Comparison of ENCODE assay signal across 9 cellular contexts in the genomic region with DNA sequence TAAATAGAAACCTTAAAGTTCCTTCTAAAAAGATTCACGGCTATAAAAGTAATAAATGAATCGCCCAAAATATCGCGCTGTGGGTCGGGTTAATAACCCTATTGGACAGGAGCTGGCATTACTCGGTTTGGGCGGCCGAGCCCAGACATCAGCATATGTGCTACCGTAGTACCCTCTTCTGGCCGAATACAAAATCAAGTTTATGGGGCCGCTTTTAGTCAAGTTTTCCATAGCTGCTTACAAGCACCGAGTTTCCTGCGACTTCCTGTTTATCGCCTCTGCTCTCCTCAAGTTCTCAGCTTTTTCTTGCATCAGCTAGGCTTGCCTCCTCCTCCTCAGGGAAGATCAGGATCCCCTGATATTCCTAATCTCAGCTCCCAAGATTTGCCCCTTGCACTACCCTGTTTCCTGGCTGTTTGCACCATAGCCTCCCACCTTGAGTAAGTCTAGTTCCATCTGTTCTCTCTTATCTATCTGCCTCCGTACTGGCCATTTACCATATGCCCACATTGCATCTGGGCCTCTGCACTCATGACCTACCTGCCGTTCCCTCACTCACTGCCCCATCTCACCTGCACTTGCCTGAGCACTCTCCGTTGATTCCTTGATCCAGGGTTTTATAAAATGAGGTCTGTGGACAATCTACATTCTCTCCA. TPM values are rescaled to one million over a fixed set of nuclear protein-coding genes. Genes with fewer than 3 reads are reported as not detected.
DNase-seq lines count a peak whose midpoint lies in the region; ATAC-seq, FAIRE-seq and TF ChIP-seq lines count a peak whose summit lies in the region.
"Had no signal": no experiment of that assay in that cellular context is flagged by ENCODE, and none has a peak within 500 bp of the region (broad histone marks: within the 10 kb centered on the region; RNA-seq: fewer than 3 reads in every experiment).

No MANE protein-coding gene starts in this region.

- peak; percentile 55 for ATAC-seq in HG02840 (IDR thresholded peaks at IDR 0.05; ENCODE audit: low FRiP score, unreplicated experiment)

- H3K4me3 ChIP-seq in kidney (ENCODE audit: low read length in 2 of 2), result no peak overlapping the region

- CTCF ChIA-PET in RWPE1 (lab: Yijun Ruan, JAX), result no interaction called here

- no peak overlapping the region for H3K27ac ChIP-seq in kidney (ENCODE audit: low read depth in 2 of 2, low read length in 2 of 2)
- H3K27ac ChIP-seq in RWPE1, result no peak overlapping the region

- no peaks in the 10 kb centered on the region for H3K4me1 ChIP-seq in kidney (ENCODE audit: control insufficient read depth in 1 of 2, insufficient read depth in 1 of 2, low read depth in 1 of 2, low read length in 2 of 2)

- DNase-seq in 8988T (peak; percentile 39), GM18507 (ENCODE audit: extremely low spot score, insufficient read length, low read depth) (peak; percentile 57), NCI-H524 (lab: John Stamatoyannopoulos, UW) (peak; percentile 80), kidney (peak; percentile 76), SW 1271 (lab: John Stamatoyannopoulos, UW) (no peak), RWPE1 (ENCODE audit: low spot score) (no peak)
- DNase-seq in activated CD8-positive, alpha-beta memory T cell treated with anti-CD3 and anti-CD28 coated beads, Interleukin-2, amount 50 U/mL, for 1 hour (ENCODE audit: extremely low read depth), result peak; percentile 5

- no peaks in the 10 kb centered on the region for H3K36me3 ChIP-seq in kidney (ENCODE audit: control insufficient read depth in 1 of 2, insufficient read depth in 2 of 2, low read length in 2 of 2)

- no peaks in the 10 kb centered on the region for H3K9me3 ChIP-seq in kidney (ENCODE audit: control insufficient read depth in 1 of 2, low read length in 2 of 2)

- no peak overlapping the region for H3K9ac ChIP-seq in kidney (ENCODE audit: low read length in 2 of 2)

- intact Hi-C loops in kidney (cut with DNase I), result no loop called here

- peak; percentile 87 for FAIRE-seq in GM18507 (lab: Jason Lieb, UNC)
- no peak for FAIRE-seq in kidney (lab: Jason Lieb, UNC)
- FAIRE-seq: G401.6 had no signal

- TF ChIP-seq CTCF in kidney (IDR thresholded peaks at IDR 0.05; ENCODE audit: borderline replicate concordance, extremely low read depth, insufficient read depth) (peak; percentile 13), RWPE1 (conservative IDR thresholded peaks at IDR 0.05; ENCODE audit: low read depth) (no peak)

- POLR2A ChIA-PET in RWPE1 (lab: Yijun Ruan, JAX; ENCODE audit: low non-redundant PET), result no interaction called here

RNA-seq across cellular contexts. Expression of a gene that starts 56.1 kb away (rescaled TPM):
- total RNA-seq in kidney, result 198 TPM
- polyA plus RNA-seq in kidney (ENCODE audit: insufficient read depth, low read depth, low replicate concordance), result 49.9 TPM

Comparison
In these comparisons a context has a peak if more than half of its experiments do, and no peak if none do; other contexts are left out.
1. DNase-seq: peak in 8988T (single experiment), GM18507 (single experiment), NCI-H524 (2 of 2), activated CD8-positive, alpha-beta memory T cell treated with anti-CD3 and anti-CD28 coated beads, Interleukin-2, amount 50 U/mL, for 1 hour (single experiment) and kidney (single experiment); none in SW 1271 (0 of 2) and RWPE1 (single experiment).